ENCODE assay signal across 1 cellular context in genomic region chr9:128257086-128257825, GRCh38.
TF ChIP-seq lines count a peak whose summit lies in the region.

No MANE protein-coding gene starts in this region.

TF ChIP-seq in endothelial cell of umbilical vein, 7 proteins besides CTCF, POLR2A, EP300 and RAD21:
- TF ChIP-seq POLR2AphosphoS5 (IDR thresholded peaks at IDR 0.05; ENCODE audit: insufficient read depth, low read depth, low read length): no peak
- no peak for TF ChIP-seq JUN (IDR thresholded peaks at IDR 0.05; ENCODE audit: borderline replicate concordance, insufficient read depth, insufficient read length, low read depth)
